27 cellular contexts compared by ENCODE assay signal in the genomic region with DNA sequence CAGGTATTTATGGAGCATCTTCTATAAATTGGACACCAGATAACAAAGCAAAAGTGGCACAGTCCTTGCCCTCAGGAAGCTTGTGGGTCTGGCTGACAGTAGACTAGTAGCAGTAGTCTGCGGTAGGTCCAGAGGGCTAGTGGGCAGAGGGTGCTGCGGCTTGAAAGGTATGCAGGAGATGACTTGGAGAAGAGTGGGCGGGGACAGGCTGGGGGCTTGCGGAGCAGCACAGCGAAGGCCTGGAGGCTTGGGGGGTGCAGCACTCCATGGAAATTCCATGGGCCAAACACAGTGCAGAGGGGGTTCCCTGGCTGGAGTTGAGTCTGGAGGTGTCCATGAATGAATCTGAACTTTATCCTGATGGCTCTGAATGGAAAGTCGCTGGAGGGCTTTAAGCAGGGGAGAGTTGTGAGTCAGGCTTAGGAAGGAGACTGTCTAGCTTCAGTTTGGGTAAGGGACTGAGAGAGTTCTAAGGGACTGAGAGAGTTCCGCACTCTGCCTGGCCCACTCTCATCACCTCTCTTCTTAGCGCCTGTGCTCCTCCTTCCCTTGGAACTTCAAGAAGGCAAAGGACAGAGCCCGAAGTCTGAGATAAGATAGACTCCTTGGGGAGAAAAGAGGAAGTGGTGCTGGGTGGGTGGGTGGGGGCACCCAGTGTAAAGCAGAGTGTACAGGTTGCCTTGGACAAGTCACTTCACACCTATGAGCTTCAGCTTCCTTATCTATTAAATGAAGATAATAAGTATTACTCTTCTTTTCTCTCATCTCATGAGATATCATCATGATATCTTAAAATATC. TPM values are rescaled to one million over a fixed set of nuclear protein-coding genes. Genes with fewer than 3 reads are reported as not detected.
A peak's percentile ranks its signal among the peaks of the same experiment; 100 is the strongest.
DNase-seq lines count a peak whose midpoint lies in the region; ATAC-seq and TF ChIP-seq lines count a peak whose summit lies in the region.
"Had no signal": no experiment of that assay in that cellular context is flagged by ENCODE, and none has a peak within 500 bp of the region (broad histone marks: within the 10 kb centered on the region; RNA-seq: fewer than 3 reads in every experiment).

No MANE protein-coding gene starts in this region.

- in situ Hi-C loops in mammary epithelial cell (cut with MboI; ENCODE audit: low sequenced_read_pairs in 2 of 2), result no loop called here

- H3K4ac ChIP-seq in H9 (ENCODE audit: low read depth, low read length) (no peak overlapping the region), mesendoderm (ENCODE audit: low read depth, low read length) (no peak overlapping the region)

- H2AK5ac ChIP-seq in H9 (ENCODE audit: insufficient read length, low read length) (no peak overlapping the region), mesendoderm (ENCODE audit: low read length) (no peak overlapping the region)

- no peak overlapping the region for H3K14ac ChIP-seq in H9 (ENCODE audit: insufficient read depth, low read length)

- H3K27ac ChIP-seq in BLaER1 treated with 17β-estradiol and CSF1 and Interleukin-3, amounts not matched to agents 10 nM and 100 nM, result no peak overlapping the region
- H3K27ac ChIP-seq in H9 (ENCODE audit: insufficient read length, low read depth, low read length), result no peak overlapping the region
- H3K27ac ChIP-seq in RWPE2 (ENCODE audit: poor library complexity, severe bottlenecking), result no peak overlapping the region
- no peak overlapping the region for H3K27ac ChIP-seq in mesendoderm (ENCODE audit: low read depth, low read length)
- no peak overlapping the region for H3K27ac ChIP-seq in mammary epithelial cell (ENCODE audit: insufficient read depth, low read depth, low read length)
- H3K27ac ChIP-seq: C4-2B, RWPE1, SK-N-MC had no signal

- H2BK5ac ChIP-seq in H9 (ENCODE audit: insufficient read length, low read length) (no peak overlapping the region), mesendoderm (ENCODE audit: low read length) (no peak overlapping the region)

- H3K56ac ChIP-seq in H9 (ENCODE audit: insufficient read length, low read depth, low read length) (no peak overlapping the region), mesendoderm (ENCODE audit: low read length) (peak overlapping the region; percentile 5)

- no peak for TF ChIP-seq CTCF in H9 (conservative IDR thresholded peaks at IDR 0.05)
- TF ChIP-seq CTCF in RWPE2 (IDR thresholded peaks at IDR 0.05; ENCODE audit: poor library complexity, severe bottlenecking), result no peak
- no peak for TF ChIP-seq CTCF in mammary epithelial cell (conservative IDR thresholded peaks at IDR 0.05 in 1 of 2, IDR thresholded peaks at IDR 0.05 in 1 of 2; ENCODE audit: extremely low read depth in 1 of 2, insufficient read depth in 1 of 2, low read depth in 1 of 2, low read length in 2 of 2)

- 0 out of 22 replicates have a peak overlapping the region, but pooled peaks of 1 of the 11 experiments have one; percentile 23 for H3K9ac ChIP-seq in BLaER1 treated with 17β-estradiol and CSF1 and Interleukin-3, amounts not matched to agents 10 nM and 100 nM
- no peak overlapping the region for H3K9ac ChIP-seq in H9 (ENCODE audit: extremely low read depth, insufficient read length, low read length)
- no peak overlapping the region for H3K9ac ChIP-seq in mesendoderm (ENCODE audit: low read length)
- no peak overlapping the region for H3K9ac ChIP-seq in mammary epithelial cell (ENCODE audit: insufficient read depth, low read length)

- dilution Hi-C loops in mammary epithelial cell (cut with HindIII; ENCODE audit: low sequenced_read_pairs), result loop anchor here (5.0 kb wide), 1 partner anchor 46 kb away; no protein-coding TSS in a partner anchor

- H4K91ac ChIP-seq in H9 (ENCODE audit: insufficient read length, low read depth, low read length), result no peak overlapping the region

- peaks cover 0 to 7% (median 4%) of the 10 kb centered on the region in 3 experiments; a peak in 3 of 7 replicates for H3K36me3 Mint-ChIP-seq in H9 (ENCODE audit: insufficient read depth in 1 of 3, low read depth in 3 of 3)
- H3K36me3 Mint-ChIP-seq: immature natural killer cell; natural killer cell treated with Interleukin-12 subunit alpha and Interleukin-12 subunit beta and Interleukin-15 and Interleukin-18, amount 100 ng/mL, for 72 hours had no signal

- no peaks in the 10 kb centered on the region for H4K20me1 ChIP-seq in BLaER1 treated with 17β-estradiol and CSF1 and Interleukin-3, amounts not matched to agents 10 nM and 100 nM
- H4K20me1 ChIP-seq in H9 (ENCODE audit: control insufficient read depth, insufficient read depth, insufficient read length) (no peaks in the 10 kb centered on the region), mammary epithelial cell (ENCODE audit: insufficient read depth, low read length) (no peaks in the 10 kb centered on the region)

- H3K4me1 Mint-ChIP-seq in H9, result peaks cover 19 to 36% of the 10 kb centered on the region in 2 experiments
- H3K4me1 Mint-ChIP-seq: immature natural killer cell; stimulated activated effector memory CD8-positive, alpha-beta T cell treated with anti-CD3 and anti-CD28 coated beads, Interleukin-12 subunit alpha, Interleukin-12 subunit beta, amount 100 ng/mL, for 72 hours had no signal

- BruUV-seq in mammary epithelial cell (replicated peaks; lab: Mats Ljungman, UMichigan), result no TSS peak

- H3K18ac ChIP-seq in H9 (ENCODE audit: insufficient read length, low read depth, low read length) (no peak overlapping the region), mesendoderm (ENCODE audit: low read length) (no peak overlapping the region)

- WGBS in H9 (ENCODE audit: extremely low coverage, insufficient read length, low lambda C conversion rate), result no CpG with 5 or more reads among the region's 9 CpGs
- WGBS in mesendoderm (ENCODE audit: extremely low coverage, insufficient coverage, low lambda C conversion rate), result no CpG with 5 or more reads among the region's 9 CpGs
- WGBS in mammary epithelial cell (ENCODE audit: low coverage, missing lambda C conversion rate), result 93% methylated on average over 9 of the region's 9 CpGs

- H3K4me2 ChIP-seq in BLaER1 treated with 17β-estradiol and CSF1 and Interleukin-3, amounts not matched to agents 10 nM and 100 nM, result peak overlapping the region; percentile 52 to 79 (median 70)
- H3K4me2 ChIP-seq in H9 (ENCODE audit: insufficient read depth, insufficient read length, low read length) (no peak overlapping the region), mesendoderm (ENCODE audit: low read length) (no peak overlapping the region), mammary epithelial cell (ENCODE audit: insufficient read depth, low read depth, low read length) (no peak overlapping the region)

- H4K5ac ChIP-seq in H9 (ENCODE audit: insufficient read length, low read depth, low read length) (no peak overlapping the region), mesendoderm (ENCODE audit: low read length) (no peak overlapping the region)

- no peak overlapping the region; a peak in 1 of 20 replicates for H3K4me3 ChIP-seq in BLaER1 treated with 17β-estradiol and CSF1 and Interleukin-3, amounts not matched to agents 10 nM and 100 nM
- H3K4me3 ChIP-seq in RWPE2 (ENCODE audit: severe bottlenecking), result no peak overlapping the region
- no peak overlapping the region for H3K4me3 ChIP-seq in mesendoderm (ENCODE audit: low read length)
- no peak overlapping the region for H3K4me3 ChIP-seq in mammary epithelial cell (replicated peaks in 1 of 3; ENCODE audit: insufficient read depth in 1 of 3, low read depth in 2 of 3, low read length in 3 of 3)
- H3K4me3 ChIP-seq: gastrocnemius medialis, SK-N-MC had no signal

- H2AFZ ChIP-seq in H9 (ENCODE audit: low read length) (no peak overlapping the region), mammary epithelial cell (ENCODE audit: low read depth, low read length) (no peak overlapping the region)

- H3K79me2 ChIP-seq in H9 (ENCODE audit: insufficient read depth, low read length), result no peaks in the 10 kb centered on the region
- H3K79me2 ChIP-seq in mesendoderm (ENCODE audit: control insufficient read depth, insufficient read depth, low read length), result no peaks in the 10 kb centered on the region
- H3K79me2 ChIP-seq in mammary epithelial cell (ENCODE audit: insufficient read depth, low read length), result no peaks in the 10 kb centered on the region

- peak overlapping the region; percentile 27 to 29 (median 27); a peak in 3 of 7 replicates for H3K27ac Mint-ChIP-seq in H9
- H3K27ac Mint-ChIP-seq: activated naive CD8-positive, alpha-beta T cell treated with anti-CD3 and anti-CD28 coated beads, Interleukin-2, amount 50 U/mL, for 24 hours; activated T-cell treated with anti-CD3 and anti-CD28 coated beads, Interleukin-2, amount 50 U/mL, for 24 hours; natural killer cell treated with Interleukin-12 subunit alpha and Interleukin-12 subunit beta and Interleukin-15 and Interleukin-18, amount 100 ng/mL, for 72 hours; stimulated activated effector memory CD8-positive, alpha-beta T cell treated with anti-CD3 and anti-CD28 coated beads, Interleukin-12 subunit alpha, Interleukin-12 subunit beta, amount 100 ng/mL, for 72 hours had no signal

- H3K23me2 ChIP-seq in H9 (ENCODE audit: insufficient read length, low read depth, low read length, poor library complexity, severe bottlenecking), result no peaks in the 10 kb centered on the region

- peaks cover 71 to 85% (median 80%) of the 10 kb centered on the region in 10 experiments for H3K4me1 ChIP-seq in BLaER1 treated with 17β-estradiol and CSF1 and Interleukin-3, amounts not matched to agents 10 nM and 100 nM
- peaks cover 3% of the 10 kb centered on the region; the same call in 1 of the 2 replicates for H3K4me1 ChIP-seq in H9 (ENCODE audit: insufficient read depth, low read length)
- no peaks in the 10 kb centered on the region for H3K4me1 ChIP-seq in RWPE2 (ENCODE audit: insufficient read depth, poor library complexity, severe bottlenecking)
- H3K4me1 ChIP-seq in mesendoderm (ENCODE audit: control insufficient read depth, low read depth, low read length), result no peaks in the 10 kb centered on the region
- no peaks in the 10 kb centered on the region for H3K4me1 ChIP-seq in mammary epithelial cell (ENCODE audit: insufficient read depth, low read length)

- H4K8ac ChIP-seq in H9 (replicated peaks; ENCODE audit: insufficient read length, low read depth, low read length) (no peak overlapping the region), mesendoderm (ENCODE audit: low read depth, low read length) (no peak overlapping the region)

- no peak for DNase-seq in H9
- DNase-seq in RWPE2 (ENCODE audit: low spot score), result peak; percentile 69
- peak; percentile 33 for DNase-seq in mesendoderm
- no peak for DNase-seq in NCI-H774 (lab: John Stamatoyannopoulos, UW)
- no peak for DNase-seq in NCI-H1105 treated with DMSO at 0.1 percent for 48 hours (lab: John Stamatoyannopoulos, UW)
- DNase-seq in mammary epithelial cell, result no peak
- DNase-seq in NCI-H510A treated with DMSO at 0.1 percent for 48 hours (lab: John Stamatoyannopoulos, UW), result no peak
- DNase-seq: activated CD4-positive, alpha-beta T cell treated with anti-CD3 and anti-CD28 coated beads for 48 hours; activated gamma-delta T cell treated with Interleukin-2 at 50 U/mL for 16 hours; activated naive CD8-positive, alpha-beta T cell treated with anti-CD3 and anti-CD28 coated beads, Interleukin-2, amount 50 U/mL, for 24 hours; activated T-cell treated with anti-CD3 and anti-CD28 coated beads, Interleukin-2, amount 50 U/mL, for 24 hours; dermis blood vessel endothelial cell; DMS79; gastrocnemius medialis; hippocampal formation; immature natural killer cell; Kasumi-1; NCI-H1092; NCI-H187; stimulated activated CD4-positive, alpha-beta T cell treated with anti-CD3 and anti-CD28 coated beads, Interleukin-4, amount 100 ng/mL, for 24 hours; T-helper 2 cell had no signal

- no peak overlapping the region for H3K4me3 Mint-ChIP-seq in H9
- H3K4me3 Mint-ChIP-seq: activated naive CD8-positive, alpha-beta T cell treated with anti-CD3 and anti-CD28 coated beads, Interleukin-2, amount 50 U/mL, for 24 hours; activated T-cell treated with anti-CD3 and anti-CD28 coated beads, Interleukin-2, amount 50 U/mL, for 24 hours; immature natural killer cell; natural killer cell treated with Interleukin-12 subunit alpha and Interleukin-12 subunit beta and Interleukin-15 and Interleukin-18, amount 100 ng/mL, for 72 hours; stimulated activated effector memory CD8-positive, alpha-beta T cell treated with anti-CD3 and anti-CD28 coated beads, Interleukin-12 subunit alpha, Interleukin-12 subunit beta, amount 100 ng/mL, for 72 hours had no signal

- H2BK12ac ChIP-seq in H9 (ENCODE audit: insufficient read length, low read depth, low read length), result no peak overlapping the region

- H3K9me3 ChIP-seq in BLaER1 treated with 17β-estradiol and CSF1 and Interleukin-3, amounts not matched to agents 10 nM and 100 nM (replicated peaks in 1 of 11), result 0 out of 22 replicates have a peak, but pooled peaks cover 0 to 5% (median 0%) of the 10 kb centered on the region in 11 experiments
- H3K9me3 ChIP-seq in H9 (ENCODE audit: control insufficient read depth, low read depth, low read length) (no peaks in the 10 kb centered on the region), RWPE2 (ENCODE audit: severe bottlenecking) (no peaks in the 10 kb centered on the region), mammary epithelial cell (replicated peaks; ENCODE audit: insufficient read depth, low read length) (no peaks in the 10 kb centered on the region)
- H3K9me3 ChIP-seq: gastrocnemius medialis had no signal

- H3K79me1 ChIP-seq in H9 (ENCODE audit: insufficient read depth, low read depth, low read length, poor library complexity, severe bottlenecking) (no peaks in the 10 kb centered on the region), mesendoderm (ENCODE audit: low read length) (no peaks in the 10 kb centered on the region)

- no peak overlapping the region for H2BK15ac ChIP-seq in H9 (ENCODE audit: low read depth, low read length)
- H2BK15ac ChIP-seq in mesendoderm (replicated peaks; ENCODE audit: low read depth), result no peak overlapping the region

- no peaks in the 10 kb centered on the region for H3K27me3 Mint-ChIP-seq in H9 (ENCODE audit: low read depth)
- H3K27me3 Mint-ChIP-seq: activated naive CD8-positive, alpha-beta T cell treated with anti-CD3 and anti-CD28 coated beads, Interleukin-2, amount 50 U/mL, for 24 hours; activated T-cell treated with anti-CD3 and anti-CD28 coated beads, Interleukin-2, amount 50 U/mL, for 24 hours had no signal

- H3K23ac ChIP-seq in H9 (ENCODE audit: insufficient read length, low read depth, low read length), result no peak overlapping the region
- H3K23ac ChIP-seq in mesendoderm (ENCODE audit: low read length), result no peak overlapping the region

- no peaks in the 10 kb centered on the region for H3K27me3 ChIP-seq in BLaER1 treated with 17β-estradiol and CSF1 and Interleukin-3, amounts not matched to agents 10 nM and 100 nM
- H3K27me3 ChIP-seq in H9 (ENCODE audit: insufficient read depth, low read length) (no peaks in the 10 kb centered on the region), RWPE2 (ENCODE audit: insufficient read depth, poor library complexity, severe bottlenecking) (no peaks in the 10 kb centered on the region), mesendoderm (ENCODE audit: insufficient read depth, low read length, poor library complexity) (no peaks in the 10 kb centered on the region), mammary epithelial cell (ENCODE audit: insufficient read depth, low read length) (no peaks in the 10 kb centered on the region)
- H3K27me3 ChIP-seq: gastrocnemius medialis had no signal

- H3T11ph ChIP-seq in H9 (ENCODE audit: low read length), result no peak overlapping the region

- CTCF ChIA-PET in mammary epithelial cell (lab: Charles Lee; ENCODE audit: low non-redundant PET), result no interaction called here

- H3K36me3 ChIP-seq in BLaER1 treated with 17β-estradiol and CSF1 and Interleukin-3, amounts not matched to agents 10 nM and 100 nM, result peaks cover 0 to 34% (median 18%) of the 10 kb centered on the region in 11 experiments; a peak in 19 of 22 replicates
- H3K36me3 ChIP-seq in RWPE2 (ENCODE audit: low read depth) (no peaks in the 10 kb centered on the region), mesendoderm (ENCODE audit: control insufficient read depth, insufficient read depth, low read length) (no peaks in the 10 kb centered on the region), mammary epithelial cell (ENCODE audit: insufficient read depth, low read length) (no peaks in the 10 kb centered on the region)

- H2BK20ac ChIP-seq in H9 (ENCODE audit: low read depth, low read length, poor library complexity, severe bottlenecking), result no peak overlapping the region

- ATAC-seq in RWPE2 (ENCODE audit: low read depth), result no peak
- ATAC-seq: activated naive CD8-positive, alpha-beta T cell treated with anti-CD3 and anti-CD28 coated beads, Interleukin-2, amount 50 U/mL, for 24 hours; gastrocnemius medialis; natural killer cell treated with Interleukin-12 subunit alpha and Interleukin-12 subunit beta and Interleukin-15 and Interleukin-18, amount 100 ng/mL, for 72 hours; stimulated activated effector memory CD8-positive, alpha-beta T cell treated with anti-CD3 and anti-CD28 coated beads, Interleukin-12 subunit alpha, Interleukin-12 subunit beta, amount 100 ng/mL, for 72 hours had no signal

- no peaks in the 10 kb centered on the region for H3K9me3 Mint-ChIP-seq in H9
- H3K9me3 Mint-ChIP-seq: activated naive CD8-positive, alpha-beta T cell treated with anti-CD3 and anti-CD28 coated beads, Interleukin-2, amount 50 U/mL, for 24 hours; activated T-cell treated with anti-CD3 and anti-CD28 coated beads, Interleukin-2, amount 50 U/mL, for 24 hours; immature natural killer cell; natural killer cell treated with Interleukin-12 subunit alpha and Interleukin-12 subunit beta and Interleukin-15 and Interleukin-18, amount 100 ng/mL, for 72 hours; stimulated activated effector memory CD8-positive, alpha-beta T cell treated with anti-CD3 and anti-CD28 coated beads, Interleukin-12 subunit alpha, Interleukin-12 subunit beta, amount 100 ng/mL, for 72 hours had no signal

- no peak overlapping the region for H2BK120ac ChIP-seq in H9 (ENCODE audit: low read depth, low read length, poor library complexity, severe bottlenecking)
- no peak overlapping the region for H2BK120ac ChIP-seq in mesendoderm (ENCODE audit: low read depth, low read length)

- intact Hi-C loops in mammary epithelial cell (cut with micrococcal nuclease), result no loop called here

RNA-seq across cellular contexts. Expression of gene PKIG, which starts 8.8 kb away (rescaled TPM):
- total RNA-seq in H9 (2021) (23.0 and 27.0 TPM in 2 replicates), mammary epithelial cell (10 to 100 TPM; 13.7 to 15.2 TPM)
- 49.6 TPM for polyA plus RNA-seq in mesendoderm (2013, experiment 1 of 2)
- polyA plus RNA-seq in mesendoderm (2013, experiment 2 of 2), result 50.6 TPM
- polyA plus RNA-seq in mammary epithelial cell, result 9.7 TPM
- polyA minus RNA-seq in mammary epithelial cell, result 10.6 TPM

Comparison
In these comparisons a context has a peak if more than half of its experiments do, and no peak if none do; other contexts are left out.
1. H3K4me2 ChIP-seq: peak in BLaER1 treated with 17β-estradiol and CSF1 and Interleukin-3, amounts not matched to agents 10 nM and 100 nM (11 of 11); none in H9 (single experiment), mesendoderm (single experiment) and mammary epithelial cell (single experiment).
2. DNase-seq: peak in RWPE2 (single experiment) and mesendoderm (single experiment); none in H9 (single experiment), NCI-H774 (single experiment), NCI-H1105 treated with DMSO at 0.1 percent for 48 hours (single experiment), mammary epithelial cell (single experiment) and NCI-H510A treated with DMSO at 0.1 percent for 48 hours (single experiment).